In genomic region chr7:40001649-40002048, GRCh38 we compare ENCODE assay signal across 1 cellular context.
TF ChIP-seq lines count a peak whose summit lies in the region.

No MANE protein-coding gene starts in this region.

TF ChIP-seq in SK-N-SH, 30 proteins besides CTCF, POLR2A, EP300 and RAD21 (continued from another document):
- TF ChIP-seq USF2 (IDR thresholded peaks at IDR 0.05; ENCODE audit: borderline replicate concordance, low read depth, low read length), result no peak
- no peak for TF ChIP-seq FOXJ3 (CRISPR knock-in tag; IDR thresholded peaks at IDR 0.05)
- TF ChIP-seq, protein P1, sequence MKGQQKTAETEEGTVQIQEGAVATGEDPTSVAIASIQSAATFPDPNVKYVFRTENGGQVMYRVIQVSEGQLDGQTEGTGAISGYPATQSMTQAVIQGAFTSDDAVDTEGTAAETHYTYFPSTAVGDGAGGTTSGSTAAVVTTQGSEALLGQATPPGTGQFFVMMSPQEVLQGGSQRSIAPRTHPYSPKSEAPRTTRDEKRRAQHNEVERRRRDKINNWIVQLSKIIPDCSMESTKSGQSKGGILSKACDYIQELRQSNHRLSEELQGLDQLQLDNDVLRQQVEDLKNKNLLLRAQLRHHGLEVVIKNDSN (IDR thresholded peaks at IDR 0.05; ENCODE audit: borderline replicate concordance, low read depth), result no peak
- no peak for TF ChIP-seq SMC3 (IDR thresholded peaks at IDR 0.05; ENCODE audit: low read depth, low read length)
TF ChIP-seq in SK-N-SH: peak in this region for 0.
